32 cellular contexts compared by ENCODE assay signal in the genomic region with DNA sequence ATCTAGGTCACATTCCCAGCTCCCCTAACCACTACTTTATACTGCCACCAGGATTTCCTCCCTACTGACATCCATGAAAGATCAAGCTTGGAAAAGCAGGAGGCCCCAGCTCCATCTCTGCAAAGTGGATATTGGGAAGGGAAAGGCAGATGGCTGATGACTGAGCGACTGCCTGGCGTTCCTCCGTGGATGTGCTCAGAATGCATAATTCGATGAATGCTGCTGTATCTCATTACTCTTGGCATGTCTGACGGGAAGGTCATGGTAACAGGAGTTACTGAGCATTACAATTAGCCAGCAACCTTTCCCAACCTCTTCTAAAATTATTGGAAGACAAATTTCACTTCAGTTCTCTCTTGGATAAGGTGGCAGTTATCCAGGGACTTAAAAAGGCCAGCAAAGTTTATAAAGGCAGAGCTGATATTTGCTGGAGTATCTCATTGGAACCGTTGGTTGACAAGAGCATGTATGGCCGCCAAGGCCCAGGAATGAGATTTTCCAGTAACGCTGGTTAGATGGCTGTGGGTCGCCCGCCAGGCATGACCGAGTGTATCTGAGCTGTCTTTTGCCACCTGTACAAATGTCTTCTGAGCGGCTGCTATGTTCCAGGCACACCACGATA. TPM values are rescaled to one million over a fixed set of nuclear protein-coding genes. Genes with fewer than 3 reads are reported as not detected.
A peak's percentile ranks its signal among the peaks of the same experiment; 100 is the strongest.
DNase-seq lines count a peak whose midpoint lies in the region; TF ChIP-seq lines count a peak whose summit lies in the region.
"Had no signal": no experiment of that assay in that cellular context is flagged by ENCODE, and none has a peak within 500 bp of the region (broad histone marks: within the 10 kb centered on the region; RNA-seq: fewer than 3 reads in every experiment).

No MANE protein-coding gene starts in this region.

- peaks cover 0 to 7% (median under 1%) of the 10 kb centered on the region in 5 experiments for H3K9me3 Mint-ChIP-seq in brain
- H3K9me3 Mint-ChIP-seq: activated naive CD8-positive, alpha-beta T cell treated with anti-CD3 and anti-CD28 coated beads for 36 hours; activated T-cell treated with anti-CD3 and anti-CD28 coated beads, Interleukin-2, amount 50 U/mL, for 4 hours; T-helper 1 cell treated with Interleukin-12 subunit alpha and Interleukin-12 subunit beta and Interleukin-4 antibody, amounts not matched to agents 30 μg/mL and 1 μg/mL, for 36 hours had no signal

- H3K4me1 ChIP-seq in rectal smooth muscle tissue (ENCODE audit: control insufficient read depth, insufficient read depth, low read length) (no peaks in the 10 kb centered on the region), adrenal gland (replicated peaks in 1 of 2) (no peaks in the 10 kb centered on the region)
- H3K4me1 ChIP-seq: Caco-2, parathyroid adenoma, transverse colon had no signal

- DNase-seq in G401 (ENCODE audit: low spot score) (peak; percentile 11), midbrain (lab: John Stamatoyannopoulos, UW) (peak; percentile 52), NCI-H524 treated with DMSO at 0.1 percent for 48 hours (lab: John Stamatoyannopoulos, UW) (no peak), adrenal gland (no peak), GOT3 (lab: John Stamatoyannopoulos, UW) (no peak)
- DNase-seq in activated CD4-positive, alpha-beta T cell treated with anti-CD3 and anti-CD28 coated beads for 4 hours = no peak
- DNase-seq: ACHN; activated CD4-positive, alpha-beta T cell treated with anti-CD3 and anti-CD28 coated beads, Interleukin-2, amount 50 U/mL, for 4 hours; activated CD4-positive, CD25-positive, alpha-beta regulatory T cell; activated CD8-positive, alpha-beta memory T cell treated with anti-CD3 and anti-CD28 coated beads, Interleukin-2, amount 10 ng/mL, durations not matched to agents 7 days and 5 days; activated gamma-delta T cell; activated naive CD8-positive, alpha-beta T cell treated with anti-CD3 and anti-CD28 coated beads for 36 hours; activated T-cell treated with anti-CD3 and anti-CD28 coated beads, Interleukin-2, amount 50 U/mL, for 4 hours; aorta; Caco-2; DMS79; effector memory CD8-positive, alpha-beta T cell; erythroblast; foreskin melanocyte; GDM1; kidney glomerular epithelial cell; MV-4-11; NCI-H1436 treated with DMSO at 0.1 percent for 48 hours; nephron progenitor cell; RPMI8226; stimulated activated CD4-positive, alpha-beta T cell treated with anti-CD3 and anti-CD28 coated beads, Interleukin-4, amount 100 ng/mL, for 24 hours; transverse colon had no signal

- peak overlapping the region in 3 of 5 experiments; percentile 1 to 67 (median 8) for H3K4me3 Mint-ChIP-seq in brain
- H3K4me3 Mint-ChIP-seq: activated CD8-positive, alpha-beta memory T cell treated with anti-CD3 and anti-CD28 coated beads, Interleukin-2, amount 10 ng/mL, durations not matched to agents 7 days and 5 days; activated naive CD8-positive, alpha-beta T cell treated with anti-CD3 and anti-CD28 coated beads for 36 hours; activated T-cell treated with anti-CD3 and anti-CD28 coated beads, Interleukin-2, amount 50 U/mL, for 4 hours; effector memory CD8-positive, alpha-beta T cell; nephron progenitor cell; T-helper 1 cell treated with Interleukin-12 subunit alpha and Interleukin-12 subunit beta and Interleukin-4 antibody, amounts not matched to agents 30 μg/mL and 1 μg/mL, for 36 hours had no signal

- 77 to 87% (median 85%) methylated on average over 13 of the region's 13 CpGs for WGBS in adrenal gland, 4 donors

- H3K4me1 Mint-ChIP-seq in brain = peaks cover 32% of the 10 kb centered on the region
- H3K4me1 Mint-ChIP-seq: activated CD8-positive, alpha-beta memory T cell treated with anti-CD3 and anti-CD28 coated beads, Interleukin-2, amount 10 ng/mL, durations not matched to agents 7 days and 5 days; activated naive CD8-positive, alpha-beta T cell treated with anti-CD3 and anti-CD28 coated beads for 36 hours had no signal

- no peaks in the 10 kb centered on the region for H3K36me3 ChIP-seq in rectal smooth muscle tissue (ENCODE audit: control insufficient read depth, insufficient read depth, low read length)
- no peaks in the 10 kb centered on the region for H3K36me3 ChIP-seq in adrenal gland (replicated peaks in 1 of 2)
- H3K36me3 ChIP-seq: transverse colon had no signal

- in situ Hi-C loops in G401 (cut with HindIII; ENCODE audit: low sequenced_read_pairs) = no loop called here

- H3K27ac Mint-ChIP-seq in brain = peak overlapping the region; percentile 92 to 98 (median 95)
- H3K27ac Mint-ChIP-seq: activated CD8-positive, alpha-beta memory T cell treated with anti-CD3 and anti-CD28 coated beads, Interleukin-2, amount 10 ng/mL, durations not matched to agents 7 days and 5 days; activated naive CD8-positive, alpha-beta T cell treated with anti-CD3 and anti-CD28 coated beads for 36 hours; effector memory CD8-positive, alpha-beta T cell; nephron progenitor cell; T-helper 1 cell treated with Interleukin-12 subunit alpha and Interleukin-12 subunit beta and Interleukin-4 antibody, amounts not matched to agents 30 μg/mL and 1 μg/mL, for 36 hours had no signal

- TF ChIP-seq POLR2A in adrenal gland (IDR thresholded peaks at IDR 0.05) = no peak

- H3K9ac ChIP-seq in rectal smooth muscle tissue (ENCODE audit: low read length) = no peak overlapping the region
- H3K9ac ChIP-seq: parathyroid adenoma had no signal

- intact Hi-C loops in adrenal gland (cut with DNase I) = loop anchor here in 1 of 2 donors (10.0 kb wide), 1 partner anchor 102 kb away; no protein-coding TSS in a partner anchor

- peak overlapping the region; percentile 12 for H3K27ac ChIP-seq in rectal smooth muscle tissue (ENCODE audit: low read depth, low read length)
- H3K27ac ChIP-seq in adrenal gland = peak overlapping the region in 1 of 5 donors; percentile 5
- H3K27ac ChIP-seq: parathyroid adenoma had no signal

- H3K4me3 ChIP-seq in rectal smooth muscle tissue (ENCODE audit: low read length) = no peak overlapping the region
- no peak overlapping the region for H3K4me3 ChIP-seq in adrenal gland
- H3K4me3 ChIP-seq: lung, transverse colon had no signal

- H3K27me3 ChIP-seq in rectal smooth muscle tissue (ENCODE audit: control insufficient read depth, insufficient read depth, low read length) (no peaks in the 10 kb centered on the region), adrenal gland (no peaks in the 10 kb centered on the region)
- H3K27me3 ChIP-seq: transverse colon had no signal

- TF ChIP-seq CTCF in brain (conservative IDR thresholded peaks at IDR 0.05) (no peak), adrenal gland (IDR thresholded peaks at IDR 0.05) (no peak)

- H3K9me3 ChIP-seq in adrenal gland (replicated peaks in 1 of 3) = no peaks in the 10 kb centered on the region
- H3K9me3 ChIP-seq: Caco-2, transverse colon had no signal

- H3K27me3 Mint-ChIP-seq in brain = peaks cover 4% of the 10 kb centered on the region
- H3K27me3 Mint-ChIP-seq: activated CD8-positive, alpha-beta memory T cell treated with anti-CD3 and anti-CD28 coated beads, Interleukin-2, amount 10 ng/mL, durations not matched to agents 7 days and 5 days had no signal

- H3K36me3 Mint-ChIP-seq in brain = no peaks in the 10 kb centered on the region
- H3K36me3 Mint-ChIP-seq: activated CD8-positive, alpha-beta memory T cell treated with anti-CD3 and anti-CD28 coated beads, Interleukin-2, amount 10 ng/mL, durations not matched to agents 7 days and 5 days; activated naive CD8-positive, alpha-beta T cell treated with anti-CD3 and anti-CD28 coated beads for 36 hours had no signal

RNA-seq across cellular contexts. Expression of a gene that starts 34.5 kb away (rescaled TPM):
- total RNA-seq in G401 (2014; rRNA removed; shearing (Covaris generic)) = not detected in 2 replicates
- polyA plus RNA-seq in brain (ENCODE audit: insufficient read depth, low read depth, low replicate concordance) (3.6 TPM), adrenal gland (1 to 10 TPM; 1.4 to 2.1 (median 1.8) TPM)
- total RNA-seq in adrenal gland = 1 to 10 TPM in 7 of 8 donors, under 1 TPM in 1; 0.97 to 5.7 (median 3.6) TPM
- total RNA-seq: activated CD8-positive, alpha-beta memory T cell treated with anti-CD3 and anti-CD28 coated beads, Interleukin-2, amount 10 ng/mL, durations not matched to agents 7 days and 5 days; activated naive CD8-positive, alpha-beta T cell treated with anti-CD3 and anti-CD28 coated beads for 36 hours; activated T-cell treated with anti-CD3 and anti-CD28 coated beads, Interleukin-2, amount 50 U/mL, for 4 hours; Caco-2 had no signal

Comparison
In these comparisons a context has a peak if more than half of its experiments do, and no peak if none do; other contexts are left out.
1. DNase-seq: peak in G401 (single experiment) and midbrain (single experiment); none in activated CD4-positive, alpha-beta T cell treated with anti-CD3 and anti-CD28 coated beads for 4 hours (0 of 2), NCI-H524 treated with DMSO at 0.1 percent for 48 hours (single experiment), adrenal gland (0 of 7) and GOT3 (single experiment).